In the genomic region with DNA sequence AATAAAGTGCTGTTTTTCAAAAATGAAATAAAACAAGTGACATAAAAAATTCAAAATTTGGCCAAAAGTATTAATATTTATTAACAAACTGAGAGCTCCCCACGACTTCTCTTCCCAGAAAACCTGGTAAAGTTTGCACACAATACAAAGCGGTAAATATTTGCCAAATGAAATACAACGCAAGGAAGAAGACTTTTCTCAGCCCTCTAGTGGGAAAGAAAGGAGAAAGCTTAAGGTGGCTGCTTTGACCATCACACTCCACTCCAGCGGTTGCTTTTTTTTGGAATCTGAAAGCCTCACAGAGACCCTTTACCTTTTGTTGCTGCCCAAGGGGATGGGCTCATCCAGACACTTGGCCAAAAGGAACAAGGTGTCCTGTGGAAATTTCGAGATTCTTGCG, we compare ENCODE assay signal across 12 cellular contexts. TPM values are rescaled to one million over a fixed set of nuclear protein-coding genes. Genes with fewer than 3 reads are reported as not detected.
DNase-seq lines count a peak whose midpoint lies in the region; ATAC-seq, FAIRE-seq and TF ChIP-seq lines count a peak whose summit lies in the region.
"Had no signal": no experiment of that assay in that cellular context is flagged by ENCODE, and none has a peak within 500 bp of the region (broad histone marks: within the 10 kb centered on the region; RNA-seq: fewer than 3 reads in every experiment).

No MANE protein-coding gene starts in this region.

- H3K27ac Mint-ChIP-seq in activated CD4-positive, alpha-beta T cell treated with anti-CD3 and anti-CD28 coated beads for 36 hours, result no peak overlapping the region
- no peak overlapping the region for H3K27ac Mint-ChIP-seq in HFFc6
- H3K27ac Mint-ChIP-seq in astrocyte (ENCODE audit: unreplicated experiment), result no peak overlapping the region
- H3K27ac Mint-ChIP-seq in nephron progenitor cell, result no peak overlapping the region

- H3K4me1 Mint-ChIP-seq in activated CD4-positive, alpha-beta T cell treated with anti-CD3 and anti-CD28 coated beads for 36 hours, result peaks cover 13% of the 10 kb centered on the region
- H3K4me1 Mint-ChIP-seq in HFFc6 (ENCODE audit: low read depth), result peaks cover 22% of the 10 kb centered on the region
- H3K4me1 Mint-ChIP-seq in astrocyte (ENCODE audit: low read depth, unreplicated experiment), result peaks cover 5% of the 10 kb centered on the region
- peaks cover 14% of the 10 kb centered on the region for H3K4me1 Mint-ChIP-seq in nephron progenitor cell

- POLR2A ChIA-PET in activated CD4-positive, alpha-beta T cell treated with anti-CD3 and anti-CD28 coated beads for 36 hours (lab: Charles Lee), result no interaction called here

- H3K79me2 ChIP-seq in astrocyte (ENCODE audit: insufficient read depth, low read length), result peaks cover 11% of the 10 kb centered on the region

- no peaks in the 10 kb centered on the region for H3K27me3 ChIP-seq in astrocyte (ENCODE audit: insufficient read depth, low read length)
- H3K27me3 ChIP-seq: spleen had no signal

- intact Hi-C loops in activated CD4-positive, alpha-beta T cell treated with anti-CD3 and anti-CD28 coated beads for 36 hours (cut with DNase I, micrococcal nuclease), result loop anchor here in 1 of 2 experiments (5.0 kb wide), 2 partner anchors 429 to 776 kb away; a partner anchor contains a TSS

- peaks cover 3% of the 10 kb centered on the region for H3K4me1 ChIP-seq in astrocyte (ENCODE audit: insufficient read depth, low read length)

- FAIRE-seq in astrocyte (lab: Jason Lieb, UNC), result no peak
- FAIRE-seq: K562 had no signal

- H3K4me2 ChIP-seq in astrocyte (ENCODE audit: low read length), result no peak overlapping the region

- no peak overlapping the region for H3K9ac ChIP-seq in astrocyte (ENCODE audit: low read length)

- no peak overlapping the region for H2AFZ ChIP-seq in astrocyte (ENCODE audit: low read depth, low read length)

- H3K36me3 ChIP-seq in astrocyte (ENCODE audit: insufficient read depth, low read length), result no peaks in the 10 kb centered on the region
- H3K36me3 ChIP-seq: spleen had no signal

- no peak overlapping the region for H3K27ac ChIP-seq in astrocyte (ENCODE audit: low read depth, low read length)

- no peaks in the 10 kb centered on the region for H4K20me1 ChIP-seq in astrocyte (ENCODE audit: insufficient read depth, low read length)

- no peak for ATAC-seq in activated CD4-positive, alpha-beta T cell treated with anti-CD3 and anti-CD28 coated beads for 36 hours
- ATAC-seq in HG03439 (IDR thresholded peaks at IDR 0.05; ENCODE audit: unreplicated experiment), result no peak
- ATAC-seq: K562, Right ventricle myocardium inferior had no signal

- no peak for DNase-seq in activated CD4-positive, alpha-beta T cell treated with anti-CD3 and anti-CD28 coated beads for 36 hours
- DNase-seq in activated CD4-positive, alpha-beta T cell treated with anti-CD3 and anti-CD28 coated beads for 48 hours, result no peak
- DNase-seq in HFFc6 (no peak), astrocyte (ENCODE audit: low read depth) (no peak), nephron progenitor cell (no peak), dedifferentiated amniotic fluid mesenchymal stem cell (ENCODE audit: extremely low spot score) (no peak), NCI-H1105 (lab: John Stamatoyannopoulos, UW) (no peak)
- DNase-seq: AML-193 had no signal

- no peaks in the 10 kb centered on the region for H3K36me3 Mint-ChIP-seq in activated CD4-positive, alpha-beta T cell treated with anti-CD3 and anti-CD28 coated beads for 36 hours (ENCODE audit: low read depth)
- no peaks in the 10 kb centered on the region; the same call in 1 of the 2 replicates for H3K36me3 Mint-ChIP-seq in HFFc6 (ENCODE audit: low read depth)
- peaks cover 2% of the 10 kb centered on the region for H3K36me3 Mint-ChIP-seq in astrocyte (ENCODE audit: low read depth, unreplicated experiment)
- H3K36me3 Mint-ChIP-seq in nephron progenitor cell (ENCODE audit: low read depth), result no peaks in the 10 kb centered on the region

- H3K4me3 ChIP-seq in astrocyte (ENCODE audit: insufficient read depth, low read depth, low read length), result no peak overlapping the region

- CTCF ChIA-PET in activated CD4-positive, alpha-beta T cell treated with anti-CD3 and anti-CD28 coated beads for 36 hours (lab: Charles Lee), result interaction anchor here (0.8 kb wide), 1 partner anchor 9 kb away, joined by 3 read pairs; no protein-coding TSS in a partner anchor

- peak; percentile 42; the same call in 1 of the 2 replicates for TF ChIP-seq CTCF in HFFc6 (IDR thresholded peaks at IDR 0.05)
- no peak for TF ChIP-seq CTCF in astrocyte (IDR thresholded peaks at IDR 0.05; ENCODE audit: insufficient read depth, low read depth, low read length)
- no peak for TF ChIP-seq CTCF in nephron progenitor cell (IDR thresholded peaks at IDR 0.05)

- no peaks in the 10 kb centered on the region for H3K9me3 ChIP-seq in astrocyte (ENCODE audit: insufficient read depth, low read depth, low read length)
- H3K9me3 ChIP-seq: spleen had no signal

- H3K27me3 Mint-ChIP-seq in activated CD4-positive, alpha-beta T cell treated with anti-CD3 and anti-CD28 coated beads for 36 hours, result no peaks in the 10 kb centered on the region
- H3K27me3 Mint-ChIP-seq in HFFc6 (ENCODE audit: insufficient read depth) (no peaks in the 10 kb centered on the region; the same call in 1 of the 2 replicates), astrocyte (ENCODE audit: low read depth, unreplicated experiment) (no peaks in the 10 kb centered on the region), nephron progenitor cell (ENCODE audit: low read depth, poor library complexity) (peaks cover 3% of the 10 kb centered on the region)

- H3K9me3 Mint-ChIP-seq in activated CD4-positive, alpha-beta T cell treated with anti-CD3 and anti-CD28 coated beads for 36 hours (ENCODE audit: low read depth), result no peaks in the 10 kb centered on the region
- H3K9me3 Mint-ChIP-seq in HFFc6 (peaks cover 3% of the 10 kb centered on the region), astrocyte (ENCODE audit: unreplicated experiment) (peaks cover 5% of the 10 kb centered on the region), nephron progenitor cell (peaks cover 2% of the 10 kb centered on the region)

- peak overlapping the region; percentile 82 for H3K4me3 Mint-ChIP-seq in activated CD4-positive, alpha-beta T cell treated with anti-CD3 and anti-CD28 coated beads for 36 hours
- peak overlapping the region; percentile 46; the same call in 1 of the 2 replicates for H3K4me3 Mint-ChIP-seq in HFFc6
- peak overlapping the region; percentile 85 for H3K4me3 Mint-ChIP-seq in astrocyte (ENCODE audit: unreplicated experiment)
- peak overlapping the region; percentile 74 for H3K4me3 Mint-ChIP-seq in nephron progenitor cell

RNA-seq across cellular contexts. Expression of a gene that starts 1.1 kb away (rescaled TPM):
- total RNA-seq in activated CD4-positive, alpha-beta T cell treated with anti-CD3 and anti-CD28 coated beads for 36 hours, result 10 to 100 TPM; 10.3 to 13.2 TPM
- 10 to 100 TPM; 12.4 to 16.8 (median 14.1) TPM for total RNA-seq in HFFc6 (2021; fragmentation: NEBNext Ultra II Directional; extraction: Animal tissue kit (Norgen Biotek cat#: 25700))
- 15.3 and 17.6 TPM in 2 replicates for total RNA-seq in astrocyte
